Comparison of ENCODE assay signal across 14 cellular contexts in the genomic region with DNA sequence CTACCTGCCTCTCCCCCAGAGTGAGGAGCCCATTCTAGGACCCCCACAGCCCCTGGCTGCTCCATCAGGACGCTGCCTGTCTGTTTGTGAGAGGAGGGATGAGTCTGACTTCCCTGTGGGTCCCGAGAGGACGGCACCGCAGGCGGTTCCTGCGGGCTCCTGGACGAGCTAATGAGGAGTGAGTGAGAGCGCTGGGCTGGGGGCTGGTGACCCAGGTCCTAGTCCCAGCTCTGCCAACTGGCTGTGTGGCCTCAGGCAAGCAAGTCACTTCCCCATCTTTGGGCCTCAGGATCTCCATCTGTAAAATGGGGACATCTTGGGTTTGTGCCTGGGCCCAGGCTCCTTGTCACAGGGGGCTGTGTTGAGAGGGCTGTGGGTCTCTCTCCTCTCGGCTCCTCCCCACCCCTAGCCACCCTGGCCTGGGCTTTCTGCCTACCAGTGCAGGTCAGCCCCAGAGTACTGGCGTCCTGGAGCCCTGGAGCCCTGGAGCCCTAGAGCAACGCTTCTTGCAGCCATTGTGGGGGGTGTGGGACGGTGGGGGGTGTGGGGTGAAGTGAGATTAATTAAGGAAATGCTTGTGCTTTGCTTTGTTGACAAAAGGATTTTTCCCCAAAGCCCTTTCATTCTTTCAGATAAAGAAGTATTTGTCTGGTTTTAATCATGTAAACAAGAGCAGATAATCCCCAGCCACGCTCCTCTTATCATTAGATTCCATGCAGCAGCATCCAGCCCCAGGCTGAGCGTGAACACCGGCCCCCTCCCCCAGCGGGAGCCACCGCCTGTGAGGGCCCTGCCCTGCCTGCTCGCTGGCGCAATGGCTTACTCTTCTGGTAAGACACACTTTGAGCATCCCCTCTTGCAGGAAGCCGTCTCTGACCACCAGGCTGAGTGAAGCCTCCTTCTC. TPM values are rescaled to one million over a fixed set of nuclear protein-coding genes. Genes with fewer than 3 reads are reported as not detected.
DNase-seq lines count a peak whose midpoint lies in the region; ATAC-seq and TF ChIP-seq lines count a peak whose summit lies in the region.
"Had no signal": no experiment of that assay in that cellular context is flagged by ENCODE, and none has a peak within 500 bp of the region (broad histone marks: within the 10 kb centered on the region; RNA-seq: fewer than 3 reads in every experiment).

No MANE protein-coding gene starts in this region.

- peak; percentile 40 to 41 for ATAC-seq in right cardiac atrium
- no peak for ATAC-seq in foreskin keratinocyte
- ATAC-seq: stimulated activated naive CD8-positive, alpha-beta T cell treated with anti-CD3 and anti-CD28 coated beads, Interleukin-15, Interleukin-2, amounts not matched to agents 100 U/mL and 50 U/mL, for 24 hours had no signal

- H3K27me3 ChIP-seq in HAP-1 (ENCODE audit: low read depth): no peaks in the 10 kb centered on the region
- H3K27me3 ChIP-seq in right cardiac atrium (ENCODE audit: control insufficient read depth, insufficient read depth): no peaks in the 10 kb centered on the region
- H3K27me3 ChIP-seq in foreskin keratinocyte: peaks cover 7% of the 10 kb centered on the region

- in situ Hi-C loops in HAP-1 (cut with MboI; ENCODE audit: low sequenced_read_pairs): no loop called here

- H3K27ac ChIP-seq in right cardiac atrium (ENCODE audit: low read length) (no peak overlapping the region), foreskin keratinocyte (no peak overlapping the region)
- H3K27ac ChIP-seq: PC-9 had no signal

- DNase-seq in HAP-1 (ENCODE audit: low spot score in 2 of 2): peak; percentile 80 to 84
- DNase-seq in OCI-M1 (lab: John Stamatoyannopoulos, UW): peak; percentile 49
- peak in 2 of 3 donors; percentile 69 to 82 for DNase-seq in right cardiac atrium
- DNase-seq in progenitor cell of endocrine pancreas (ENCODE audit: low spot score, unreplicated experiment): peak; percentile 54
- DNase-seq in foreskin keratinocyte: no peak
- DNase-seq in UCSD-AML1 (lab: John Stamatoyannopoulos, UW; ENCODE audit: unreplicated experiment): no peak
- DNase-seq in effector CD8-positive, alpha-beta T cell (lab: John Stamatoyannopoulos, UW): no peak
- DNase-seq: activated CD8-positive, alpha-beta memory T cell treated with anti-CD3 and anti-CD28 coated beads, Interleukin-2, amount 50 U/mL, for 48 hours; amniotic stem cell; naive B cell; NCI-H1092 treated with DMSO at 0.1 percent for 48 hours; stimulated activated CD4-positive, alpha-beta T cell treated with anti-CD3 and anti-CD28 coated beads, Interleukin-1b, Interleukin-23, amount 100 ng/mL, for 48 hours; stimulated activated naive CD8-positive, alpha-beta T cell treated with anti-CD3 and anti-CD28 coated beads, Interleukin-15, Interleukin-2, amounts not matched to agents 100 U/mL and 50 U/mL, for 24 hours had no signal

- WGBS in right cardiac atrium: 45% methylated on average over 20 of the region's 20 CpGs

- H3K36me3 ChIP-seq in HAP-1 (replicated peaks): no peaks in the 10 kb centered on the region

- TF ChIP-seq CTCF in progenitor cell of endocrine pancreas (IDR thresholded peaks at IDR 0.05; ENCODE audit: unreplicated experiment) (no peak), foreskin keratinocyte (conservative IDR thresholded peaks at IDR 0.05) (no peak)

- no peaks in the 10 kb centered on the region for H3K36me3 Mint-ChIP-seq in progenitor cell of endocrine pancreas (ENCODE audit: insufficient read depth)
- H3K36me3 Mint-ChIP-seq: naive B cell had no signal

- H3K9me3 ChIP-seq in HAP-1 (no peaks in the 10 kb centered on the region), right cardiac atrium (ENCODE audit: control insufficient read depth, low read length) (no peaks in the 10 kb centered on the region)

- H3K4me3 Mint-ChIP-seq in progenitor cell of endocrine pancreas (ENCODE audit: low read depth): no peak overlapping the region

- H3K4me3 ChIP-seq in HAP-1: no peak overlapping the region
- H3K4me3 ChIP-seq in right cardiac atrium (ENCODE audit: low read length): no peak overlapping the region
- H3K4me3 ChIP-seq: PC-9 had no signal

- H3K9me3 Mint-ChIP-seq in progenitor cell of endocrine pancreas (ENCODE audit: low read depth): no peaks in the 10 kb centered on the region

- peaks cover 91% of the 10 kb centered on the region for H3K27me3 Mint-ChIP-seq in progenitor cell of endocrine pancreas

- H3K4me1 Mint-ChIP-seq in progenitor cell of endocrine pancreas (ENCODE audit: low read depth): peaks cover 24% of the 10 kb centered on the region
- H3K4me1 Mint-ChIP-seq: naive B cell had no signal

- peaks cover 11% of the 10 kb centered on the region for H3K4me1 ChIP-seq in HAP-1
- no peaks in the 10 kb centered on the region for H3K4me1 ChIP-seq in right cardiac atrium (ENCODE audit: control insufficient read depth, insufficient read depth, low read length)
- H3K4me1 ChIP-seq in foreskin keratinocyte: no peaks in the 10 kb centered on the region

- intact Hi-C loops in right cardiac atrium (cut with DNase I): loop anchor here in 1 of 4 donors (10.0 kb wide), 1 partner anchor 59 kb away; no protein-coding TSS in a partner anchor

- no peak overlapping the region for H3K27ac Mint-ChIP-seq in progenitor cell of endocrine pancreas
- H3K27ac Mint-ChIP-seq: naive B cell had no signal

RNA-seq across cellular contexts. Expression of a gene that starts 26.8 kb away (rescaled TPM):
- total RNA-seq in right cardiac atrium: 1 to 10 TPM in 2 of 4 donors, under 1 TPM in 2; 0.71 to 1.8 (median 1.1) TPM
- 0.57 TPM for polyA plus RNA-seq in right cardiac atrium
- not detected in 2 replicates for total RNA-seq in progenitor cell of endocrine pancreas
- total RNA-seq in foreskin keratinocyte: not detected in 2 replicates
- polyA plus RNA-seq in foreskin keratinocyte: not detected in 2 replicates
- total RNA-seq: PC-9 had no signal

RNA-seq across cellular contexts. Expression of a gene that starts 53.6 kb away (rescaled TPM):
- total RNA-seq in right cardiac atrium (10 to 100 TPM; 36.5 to 62.4 (median 48.9) TPM), progenitor cell of endocrine pancreas (0.26 and 0.38 TPM in 2 replicates), foreskin keratinocyte (not detected in 2 replicates)
- polyA plus RNA-seq in right cardiac atrium (40.7 TPM), foreskin keratinocyte (not detected in 2 replicates)
- total RNA-seq: PC-9 had no signal

Comparison
In these comparisons a context has a peak if more than half of its experiments do, and no peak if none do; other contexts are left out.
1. DNase-seq: peak in HAP-1 (2 of 2), OCI-M1 (single experiment), right cardiac atrium (2 of 3) and progenitor cell of endocrine pancreas (single experiment); none in foreskin keratinocyte (0 of 2), UCSD-AML1 (single experiment) and effector CD8-positive, alpha-beta T cell (single experiment).
2. RNA of a gene that starts 53.6 kb away (total RNA-seq): 36.5 to 62.4 TPM in right cardiac atrium; 0.26 to 0.38 TPM in progenitor cell of endocrine pancreas and not detected in foreskin keratinocyte; every median in the first group is over 10 times any median in the second.